Comparison of ENCODE assay signal across 9 cellular contexts in genomic region chr19:45526143-45526542, GRCh38. TPM values are rescaled to one million over a fixed set of nuclear protein-coding genes. Genes with fewer than 3 reads are reported as not detected.
DNase-seq lines count a peak whose midpoint lies in the region; ATAC-seq and TF ChIP-seq lines count a peak whose summit lies in the region.
"Had no signal": no experiment of that assay in that cellular context is flagged by ENCODE, and none has a peak within 500 bp of the region (broad histone marks: within the 10 kb centered on the region; RNA-seq: fewer than 3 reads in every experiment).

No MANE protein-coding gene starts in this region.

- H3K9me3 ChIP-seq in PC-9 (ENCODE audit: insufficient read depth, low read depth) = peaks cover 2% of the 10 kb centered on the region; the same call in 1 of the 2 replicates

- intact Hi-C loops in PC-9 (cut with micrococcal nuclease; ENCODE audit: unreplicated experiment) = loop anchor here (5.0 kb wide), 2 partner anchors 56 to 166 kb away; partner anchors contain the start of genes OPA3, QPCTL and SNRPD2

- H3K79me2 ChIP-seq in PC-9 (ENCODE audit: low read depth) = no peaks in the 10 kb centered on the region

- H3K36me3 ChIP-seq in PC-9 (ENCODE audit: low read depth) = peaks cover 16% of the 10 kb centered on the region; the same call in 1 of the 2 replicates

- no peak overlapping the region for H3K4me3 ChIP-seq in PC-9
- no peak overlapping the region for H3K4me3 ChIP-seq in fibroblast of the aortic adventitia (ENCODE audit: low read depth, low read length)

- H3K9me3 Mint-ChIP-seq in stimulated activated effector memory CD8-positive, alpha-beta T cell treated with anti-CD3 and anti-CD28 coated beads, Interleukin-12 subunit alpha, Interleukin-12 subunit beta, amount 100 ng/mL, for 72 hours = no peaks in the 10 kb centered on the region
- H3K9me3 Mint-ChIP-seq: CD4-positive, CD25-positive, alpha-beta regulatory T cell had no signal

- H3K4me2 ChIP-seq in PC-9 = no peak overlapping the region

- peaks cover 88% of the 10 kb centered on the region for H3K36me3 Mint-ChIP-seq in stimulated activated effector memory CD8-positive, alpha-beta T cell treated with anti-CD3 and anti-CD28 coated beads, Interleukin-12 subunit alpha, Interleukin-12 subunit beta, amount 100 ng/mL, for 72 hours

- H4K20me1 ChIP-seq in PC-9 (ENCODE audit: insufficient read depth) = no peaks in the 10 kb centered on the region

- no peaks in the 10 kb centered on the region for H3K9me2 ChIP-seq in PC-9 (ENCODE audit: insufficient read depth)

- H3K4me3 Mint-ChIP-seq in stimulated activated effector memory CD8-positive, alpha-beta T cell treated with anti-CD3 and anti-CD28 coated beads, Interleukin-12 subunit alpha, Interleukin-12 subunit beta, amount 100 ng/mL, for 72 hours = no peak overlapping the region
- H3K4me3 Mint-ChIP-seq: CD4-positive, CD25-positive, alpha-beta regulatory T cell had no signal

- peaks cover 76% of the 10 kb centered on the region for H3F3A ChIP-seq in PC-9 (ENCODE audit: insufficient read depth, low read depth)

- CTCF ChIA-PET in PC-9 (lab: Charles Lee) = interaction anchor here (0.6 kb wide), 2 partner anchors 78 to 113 kb away, joined by 3 to 12 read pairs; partner anchors contain the start of gene EML2

- DNase-seq in NCI-H2227 (lab: John Stamatoyannopoulos, UW; ENCODE audit: unreplicated experiment) (peak; percentile 56), NCI-H2227 treated with DMSO at 0.1 percent for 48 hours (lab: John Stamatoyannopoulos, UW) (no peak), PC-9 (peak; percentile 57 to 72), fibroblast of the aortic adventitia (ENCODE audit: low read depth) (peak; percentile 53), pons (ENCODE audit: low spot score) (peak; percentile 77)
- DNase-seq in stimulated activated effector memory CD8-positive, alpha-beta T cell treated with anti-CD3 and anti-CD28 coated beads, Interleukin-12 subunit alpha, Interleukin-12 subunit beta, amount 100 ng/mL, for 72 hours (ENCODE audit: low spot score in 2 of 2) = no peak
- DNase-seq: CD4-positive, CD25-positive, alpha-beta regulatory T cell had no signal

- H3K27ac Mint-ChIP-seq in stimulated activated effector memory CD8-positive, alpha-beta T cell treated with anti-CD3 and anti-CD28 coated beads, Interleukin-12 subunit alpha, Interleukin-12 subunit beta, amount 100 ng/mL, for 72 hours = no peak overlapping the region
- H3K27ac Mint-ChIP-seq: CD4-positive, CD25-positive, alpha-beta regulatory T cell had no signal

- TF ChIP-seq CTCF in PC-9 (conservative IDR thresholded peaks at IDR 0.05) = no peak
- TF ChIP-seq CTCF in fibroblast of the aortic adventitia (IDR thresholded peaks at IDR 0.05; ENCODE audit: insufficient read depth, low read length) = no peak

- no peaks in the 10 kb centered on the region for H3K27me3 ChIP-seq in PC-9 (ENCODE audit: insufficient read depth, low read depth)

- peaks cover 23% of the 10 kb centered on the region for H3K4me1 Mint-ChIP-seq in stimulated activated effector memory CD8-positive, alpha-beta T cell treated with anti-CD3 and anti-CD28 coated beads, Interleukin-12 subunit alpha, Interleukin-12 subunit beta, amount 100 ng/mL, for 72 hours

- POLR2A ChIA-PET in PC-9 (lab: Charles Lee; ENCODE audit: unreplicated experiment) = no interaction called here

- BruUV-seq in PC-9 (replicated peaks; lab: Mats Ljungman, UMichigan) = TSS peak; percentile 11

- H3K4me1 ChIP-seq in PC-9 (replicated peaks; ENCODE audit: insufficient read depth) = peaks cover 36% of the 10 kb centered on the region

- no peak overlapping the region for H3K27ac ChIP-seq in PC-9

- ATAC-seq in stimulated activated effector memory CD8-positive, alpha-beta T cell treated with anti-CD3 and anti-CD28 coated beads, Interleukin-12 subunit alpha, Interleukin-12 subunit beta, amount 100 ng/mL, for 72 hours = no peak
- ATAC-seq in GM18519 (IDR thresholded peaks at IDR 0.05; ENCODE audit: low FRiP score, unreplicated experiment) (no peak), GM18867 (IDR thresholded peaks at IDR 0.05; ENCODE audit: unreplicated experiment) (no peak)

- no peak overlapping the region for H2AFZ ChIP-seq in PC-9

RNA-seq across cellular contexts. Expression of gene VASP, which starts 18.9 kb away (rescaled TPM):
- 123 and 155 TPM in 2 replicates for total RNA-seq in PC-9 (2021)
- total RNA-seq in fibroblast of the aortic adventitia (ENCODE audit: low replicate concordance) = 31.6 and 33.3 TPM in 2 replicates

RNA-seq across cellular contexts. Expression of gene PPM1N, which starts 27.9 kb away (rescaled TPM):
- total RNA-seq in PC-9 (2021) (5.0 and 9.5 TPM in 2 replicates), fibroblast of the aortic adventitia (ENCODE audit: low replicate concordance) (0.99 and 2.4 TPM in 2 replicates)

RNA-seq across cellular contexts. Expression of gene RTN2, which starts 29.3 kb away (rescaled TPM):
- 49.6 and 50.1 TPM in 2 replicates for total RNA-seq in PC-9 (2021)
- total RNA-seq in fibroblast of the aortic adventitia (ENCODE audit: low replicate concordance) = 5.7 and 26.8 TPM in 2 replicates

RNA-seq across cellular contexts. Expression of gene FOSB, which starts 58.3 kb away (rescaled TPM):
- 7.9 and 16.5 TPM in 2 replicates for total RNA-seq in PC-9 (2021)
- 0.33 and 0.81 TPM in 2 replicates for total RNA-seq in fibroblast of the aortic adventitia (ENCODE audit: low replicate concordance)

RNA-seq across cellular contexts. Expression of gene OPA3, which starts 58.5 kb away (rescaled TPM):
- total RNA-seq in PC-9 (2021) = 10.8 and 15.2 TPM in 2 replicates
- total RNA-seq in fibroblast of the aortic adventitia (ENCODE audit: low replicate concordance) = 8.8 and 9.6 TPM in 2 replicates

Comparison
In these comparisons a context has a peak if more than half of its experiments do, and no peak if none do; other contexts are left out.
1. DNase-seq: peak in NCI-H2227 (single experiment), PC-9 (2 of 2), fibroblast of the aortic adventitia (single experiment) and pons (single experiment); none in NCI-H2227 treated with DMSO at 0.1 percent for 48 hours (single experiment) and stimulated activated effector memory CD8-positive, alpha-beta T cell treated with anti-CD3 and anti-CD28 coated beads, Interleukin-12 subunit alpha, Interleukin-12 subunit beta, amount 100 ng/mL, for 72 hours (0 of 2).